Comparison of ENCODE assay signal across 1 cellular context in the genomic region with DNA sequence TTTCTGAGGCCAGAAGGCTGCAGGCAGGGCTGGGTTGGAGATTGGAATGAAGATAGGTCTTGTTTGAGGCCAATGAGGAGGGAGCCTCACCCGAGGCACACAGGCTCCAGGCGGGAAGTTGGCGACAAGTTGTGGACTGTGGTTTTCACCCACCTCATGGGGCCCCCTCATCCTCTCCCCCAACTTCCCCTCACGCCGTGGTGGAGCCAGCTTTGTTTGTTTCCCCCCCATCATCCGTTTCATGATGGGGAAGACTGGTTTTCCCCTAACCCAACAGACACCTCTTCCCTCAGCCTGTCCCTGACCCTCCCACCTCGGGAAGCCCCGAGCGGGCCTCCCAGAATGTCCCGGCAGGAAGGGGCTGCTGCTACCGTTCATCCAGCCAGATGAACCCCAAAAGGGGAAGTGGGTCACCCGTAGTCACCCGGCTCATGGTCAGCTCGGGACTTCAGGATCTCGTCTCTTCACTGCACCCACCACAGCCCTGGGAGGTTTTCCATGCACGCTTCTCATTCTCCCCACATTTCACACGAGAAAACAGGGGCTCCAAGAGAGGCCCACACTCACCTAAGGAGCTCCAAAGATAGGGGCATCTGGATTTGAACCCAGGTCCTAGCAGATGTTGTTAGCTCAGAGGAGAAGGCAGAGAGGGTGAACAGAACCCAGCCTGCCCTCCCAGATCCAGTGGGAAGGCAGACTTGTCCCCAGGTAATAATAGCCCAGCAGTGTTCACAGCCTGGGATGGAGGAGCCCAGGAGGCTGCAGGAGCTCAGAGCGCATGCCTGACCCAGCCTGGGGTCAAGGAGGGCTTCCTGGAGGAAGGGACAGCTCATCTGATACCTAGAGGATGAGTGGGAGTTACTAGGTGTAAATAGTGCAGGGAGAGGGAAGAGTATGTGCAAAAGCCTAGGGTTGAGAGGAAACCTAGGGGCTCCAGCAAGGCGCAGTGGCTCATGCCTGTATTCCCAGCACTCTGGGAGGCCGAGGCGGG.
TF ChIP-seq lines count a peak whose summit lies in the region.

No MANE protein-coding gene starts in this region.

TF ChIP-seq in GM23338, 12 proteins besides CTCF, POLR2A, EP300 and RAD21 (continued from another document):
- TF ChIP-seq, protein P1, sequence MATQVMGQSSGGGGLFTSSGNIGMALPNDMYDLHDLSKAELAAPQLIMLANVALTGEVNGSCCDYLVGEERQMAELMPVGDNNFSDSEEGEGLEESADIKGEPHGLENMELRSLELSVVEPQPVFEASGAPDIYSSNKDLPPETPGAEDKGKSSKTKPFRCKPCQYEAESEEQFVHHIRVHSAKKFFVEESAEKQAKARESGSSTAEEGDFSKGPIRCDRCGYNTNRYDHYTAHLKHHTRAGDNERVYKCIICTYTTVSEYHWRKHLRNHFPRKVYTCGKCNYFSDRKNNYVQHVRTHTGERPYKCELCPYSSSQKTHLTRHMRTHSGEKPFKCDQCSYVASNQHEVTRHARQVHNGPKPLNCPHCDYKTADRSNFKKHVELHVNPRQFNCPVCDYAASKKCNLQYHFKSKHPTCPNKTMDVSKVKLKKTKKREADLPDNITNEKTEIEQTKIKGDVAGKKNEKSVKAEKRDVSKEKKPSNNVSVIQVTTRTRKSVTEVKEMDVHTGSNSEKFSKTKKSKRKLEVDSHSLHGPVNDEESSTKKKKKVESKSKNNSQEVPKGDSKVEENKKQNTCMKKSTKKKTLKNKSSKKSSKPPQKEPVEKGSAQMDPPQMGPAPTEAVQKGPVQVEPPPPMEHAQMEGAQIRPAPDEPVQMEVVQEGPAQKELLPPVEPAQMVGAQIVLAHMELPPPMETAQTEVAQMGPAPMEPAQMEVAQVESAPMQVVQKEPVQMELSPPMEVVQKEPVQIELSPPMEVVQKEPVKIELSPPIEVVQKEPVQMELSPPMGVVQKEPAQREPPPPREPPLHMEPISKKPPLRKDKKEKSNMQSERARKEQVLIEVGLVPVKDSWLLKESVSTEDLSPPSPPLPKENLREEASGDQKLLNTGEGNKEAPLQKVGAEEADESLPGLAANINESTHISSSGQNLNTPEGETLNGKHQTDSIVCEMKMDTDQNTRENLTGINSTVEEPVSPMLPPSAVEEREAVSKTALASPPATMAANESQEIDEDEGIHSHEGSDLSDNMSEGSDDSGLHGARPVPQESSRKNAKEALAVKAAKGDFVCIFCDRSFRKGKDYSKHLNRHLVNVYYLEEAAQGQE (IDR thresholded peaks at IDR 0.05; ENCODE audit: unreplicated experiment) = no peak
- no peak for TF ChIP-seq NANOG (IDR thresholded peaks at IDR 0.05; ENCODE audit: borderline replicate concordance)
- no peak for TF ChIP-seq EZH2 (IDR thresholded peaks at IDR 0.05; ENCODE audit: low read depth, unreplicated experiment)
- TF ChIP-seq, protein P2, sequence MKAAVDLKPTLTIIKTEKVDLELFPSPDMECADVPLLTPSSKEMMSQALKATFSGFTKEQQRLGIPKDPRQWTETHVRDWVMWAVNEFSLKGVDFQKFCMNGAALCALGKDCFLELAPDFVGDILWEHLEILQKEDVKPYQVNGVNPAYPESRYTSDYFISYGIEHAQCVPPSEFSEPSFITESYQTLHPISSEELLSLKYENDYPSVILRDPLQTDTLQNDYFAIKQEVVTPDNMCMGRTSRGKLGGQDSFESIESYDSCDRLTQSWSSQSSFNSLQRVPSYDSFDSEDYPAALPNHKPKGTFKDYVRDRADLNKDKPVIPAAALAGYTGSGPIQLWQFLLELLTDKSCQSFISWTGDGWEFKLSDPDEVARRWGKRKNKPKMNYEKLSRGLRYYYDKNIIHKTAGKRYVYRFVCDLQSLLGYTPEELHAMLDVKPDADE (IDR thresholded peaks at IDR 0.05) = no peak
- TF ChIP-seq ZNF114 (CRISPR knock-in tag; IDR thresholded peaks at IDR 0.05) = no peak
